19 cellular contexts compared by ENCODE assay signal in genomic region chr3:100030914-100031313, GRCh38.
DNase-seq lines count a peak whose midpoint lies in the region; ATAC-seq and TF ChIP-seq lines count a peak whose summit lies in the region.
"Had no signal": no experiment of that assay in that cellular context is flagged by ENCODE, and none has a peak within 500 bp of the region (broad histone marks: within the 10 kb centered on the region; RNA-seq: fewer than 3 reads in every experiment).

No MANE protein-coding gene starts in this region.

- 0 out of 2 replicates have a peak overlapping the region, but pooled peaks have one; percentile 25 for H3K4me2 ChIP-seq in OCI-LY3 (ENCODE audit: low read length)
- no peak overlapping the region for H3K4me2 ChIP-seq in mesenchymal stem cell (ENCODE audit: low read length, poor library complexity, severe bottlenecking)
- no peak overlapping the region for H3K4me2 ChIP-seq in neural progenitor cell
- H3K4me2 ChIP-seq: KMS-11 had no signal

- H2BK5ac ChIP-seq in mesenchymal stem cell (ENCODE audit: low read depth, low read length, poor library complexity, severe bottlenecking): no peak overlapping the region

- H3F3A ChIP-seq in neural progenitor cell (ENCODE audit: low read depth): no peaks in the 10 kb centered on the region

- TF ChIP-seq CTCF in OCI-LY3 (IDR thresholded peaks at IDR 0.05; ENCODE audit: low read depth, low read length) (no peak), dorsolateral prefrontal cortex (IDR thresholded peaks at IDR 0.05 in 54 of 56, conservative IDR thresholded peaks at IDR 0.05 in 2 of 56; ENCODE audit: low read depth in 1 of 56, partially characterized antibody in 56 of 56) (no peak), neural progenitor cell (IDR thresholded peaks at IDR 0.05) (no peak)

- H3K27me3 Mint-ChIP-seq in activated CD8-positive, alpha-beta memory T cell treated with anti-CD3 and anti-CD28 coated beads, Interleukin-2, amount 10 ng/mL, durations not matched to agents 7 days and 5 days: no peaks in the 10 kb centered on the region
- H3K27me3 Mint-ChIP-seq in neural progenitor cell (ENCODE audit: insufficient read depth, low read depth): peaks cover 2% of the 10 kb centered on the region
- H3K27me3 Mint-ChIP-seq: IgD-negative memory B cell had no signal

- no peaks in the 10 kb centered on the region for H3K9me3 Mint-ChIP-seq in activated CD8-positive, alpha-beta memory T cell treated with anti-CD3 and anti-CD28 coated beads, Interleukin-2, amount 10 ng/mL, durations not matched to agents 7 days and 5 days (ENCODE audit: low read depth)
- no peaks in the 10 kb centered on the region for H3K9me3 Mint-ChIP-seq in neural progenitor cell
- H3K9me3 Mint-ChIP-seq: IgD-negative memory B cell had no signal

- H3K9ac ChIP-seq in OCI-LY3 (ENCODE audit: low read length): no peak overlapping the region
- H3K9ac ChIP-seq in mesenchymal stem cell (ENCODE audit: low read length): no peak overlapping the region
- H3K9ac ChIP-seq in skeletal muscle tissue (ENCODE audit: low read depth in 1 of 3, low read length in 3 of 3): no peak overlapping the region
- no peak overlapping the region for H3K9ac ChIP-seq in neural progenitor cell
- H3K9ac ChIP-seq: KMS-11 had no signal

- ATAC-seq in activated CD8-positive, alpha-beta memory T cell treated with anti-CD3 and anti-CD28 coated beads, Interleukin-2, amount 10 ng/mL, durations not matched to agents 7 days and 5 days: no peak
- ATAC-seq: Panc1 had no signal

- H3K27ac ChIP-seq in OCI-LY3 (ENCODE audit: low read length): no peak overlapping the region
- H3K27ac ChIP-seq in epithelial cell of prostate: peak overlapping the region; percentile 55
- H3K27ac ChIP-seq in mesenchymal stem cell (ENCODE audit: low read length, poor library complexity, severe bottlenecking): no peak overlapping the region
- H3K27ac ChIP-seq in skeletal muscle tissue (ENCODE audit: low read depth, low read length): peak overlapping the region; percentile 3
- no peak overlapping the region for H3K27ac ChIP-seq in dorsolateral prefrontal cortex
- H3K27ac ChIP-seq in neural progenitor cell: no peak overlapping the region
- H3K27ac ChIP-seq: KMS-11, RWPE1 had no signal

- DNase-seq in epithelial cell of prostate (ENCODE audit: low read depth, low spot score) (no peak), mesenchymal stem cell (no peak), dorsolateral prefrontal cortex (no peak), neural progenitor cell (ENCODE audit: low spot score) (no peak)
- no peak for DNase-seq in activated CD8-positive, alpha-beta memory T cell treated with anti-CD3 and anti-CD28 coated beads, Interleukin-2, amount 10 ng/mL, durations not matched to agents 7 days and 5 days
- DNase-seq: Calu3, NCI-H1048, NCI-H1417, NCI-H1694 treated with DMSO at 0.1 percent for 48 hours, NCI-H2081, NCI-H2227 treated with DMSO at 0.1 percent for 48 hours, NCI-H526 treated with DMSO at 0.1 percent for 48 hours, SHP77 treated with DMSO at 0.1 percent for 48 hours had no signal

- H3K4ac ChIP-seq in mesenchymal stem cell (ENCODE audit: low read depth in 1 of 2, low read length in 2 of 2): no peak overlapping the region

- H3K18ac ChIP-seq in mesenchymal stem cell (ENCODE audit: low read depth in 1 of 2, low read length in 2 of 2): no peak overlapping the region

- H3K36me3 ChIP-seq in OCI-LY3 (replicated peaks; ENCODE audit: low read depth, low read length) (no peaks in the 10 kb centered on the region), mesenchymal stem cell (ENCODE audit: control insufficient read depth in 1 of 2, insufficient read depth in 2 of 2, low read depth in 1 of 2, low read length in 2 of 2) (no peaks in the 10 kb centered on the region), skeletal muscle tissue (ENCODE audit: control insufficient read depth in 3 of 3, insufficient read depth in 3 of 3, low read length in 3 of 3) (no peaks in the 10 kb centered on the region), neural progenitor cell (no peaks in the 10 kb centered on the region)

- H3K14ac ChIP-seq in mesenchymal stem cell (ENCODE audit: low read length in 2 of 2): no peak overlapping the region

- H3K4me3 ChIP-seq in OCI-LY3 (ENCODE audit: low read length): no peak overlapping the region
- no peak overlapping the region for H3K4me3 ChIP-seq in mesenchymal stem cell (ENCODE audit: insufficient read depth in 1 of 2, low read depth in 1 of 2, low read length in 2 of 2)
- no peak overlapping the region for H3K4me3 ChIP-seq in skeletal muscle tissue (ENCODE audit: low read length in 3 of 3)
- H3K4me3 ChIP-seq in dorsolateral prefrontal cortex: no peak overlapping the region
- H3K4me3 ChIP-seq in neural progenitor cell: no peak overlapping the region

- H3K36me3 Mint-ChIP-seq in activated CD8-positive, alpha-beta memory T cell treated with anti-CD3 and anti-CD28 coated beads, Interleukin-2, amount 10 ng/mL, durations not matched to agents 7 days and 5 days: peaks cover 4% of the 10 kb centered on the region
- no peaks in the 10 kb centered on the region for H3K36me3 Mint-ChIP-seq in neural progenitor cell

- H4K91ac ChIP-seq in mesenchymal stem cell (ENCODE audit: low read length): no peak overlapping the region

- no peak overlapping the region for H2BK15ac ChIP-seq in mesenchymal stem cell (ENCODE audit: low read depth, poor library complexity, severe bottlenecking)

- H3K79me2 ChIP-seq in OCI-LY3 (ENCODE audit: low read length) (no peaks in the 10 kb centered on the region), neural progenitor cell (ENCODE audit: low read depth) (no peaks in the 10 kb centered on the region)

- no peaks in the 10 kb centered on the region for H3K27me3 ChIP-seq in OCI-LY3 (ENCODE audit: low read depth, low read length)
- no peaks in the 10 kb centered on the region for H3K27me3 ChIP-seq in mesenchymal stem cell (ENCODE audit: control insufficient read depth in 1 of 2, insufficient read depth in 1 of 2, low read length in 2 of 2)
- no peaks in the 10 kb centered on the region for H3K27me3 ChIP-seq in skeletal muscle tissue (ENCODE audit: control insufficient read depth in 3 of 3, insufficient read depth in 3 of 3, low read length in 3 of 3)
- H3K27me3 ChIP-seq in dorsolateral prefrontal cortex: no peaks in the 10 kb centered on the region
- no peaks in the 10 kb centered on the region for H3K27me3 ChIP-seq in neural progenitor cell

- intact Hi-C loops in dorsolateral prefrontal cortex (cut with DNase I): no loop called here

- H3K4me1 Mint-ChIP-seq in activated CD8-positive, alpha-beta memory T cell treated with anti-CD3 and anti-CD28 coated beads, Interleukin-2, amount 10 ng/mL, durations not matched to agents 7 days and 5 days: peaks cover 14% of the 10 kb centered on the region
- H3K4me1 Mint-ChIP-seq in neural progenitor cell: no peaks in the 10 kb centered on the region

- no peak overlapping the region for H4K8ac ChIP-seq in mesenchymal stem cell (ENCODE audit: low read length)

- peak overlapping the region; percentile 63 for H2AK5ac ChIP-seq in mesenchymal stem cell (ENCODE audit: low read length, severe bottlenecking)

- H3K4me1 ChIP-seq in OCI-LY3 (ENCODE audit: low read length) (peaks cover 33% of the 10 kb centered on the region), mesenchymal stem cell (ENCODE audit: control insufficient read depth, insufficient read depth, low read depth, low read length) (no peaks in the 10 kb centered on the region), skeletal muscle tissue (ENCODE audit: control insufficient read depth in 3 of 3, insufficient read depth in 3 of 3, low read length in 3 of 3) (peaks cover 18 to 40% (median 25%) of the 10 kb centered on the region in 3 donors), neural progenitor cell (peaks cover 8% of the 10 kb centered on the region)

- H2BK120ac ChIP-seq in mesenchymal stem cell (ENCODE audit: low read depth, low read length): no peak overlapping the region

- H2AFZ ChIP-seq in OCI-LY3 (ENCODE audit: low read depth, low read length) (no peak overlapping the region), mesenchymal stem cell (ENCODE audit: low read depth, low read length) (no peak overlapping the region), neural progenitor cell (replicated peaks) (no peak overlapping the region)

- H3K9me3 ChIP-seq in OCI-LY3 (ENCODE audit: insufficient read depth, low read length) (no peaks in the 10 kb centered on the region), mesenchymal stem cell (ENCODE audit: control insufficient read depth, low read length) (no peaks in the 10 kb centered on the region), skeletal muscle tissue (ENCODE audit: control insufficient read depth in 3 of 3, low read length in 3 of 3) (no peaks in the 10 kb centered on the region), neural progenitor cell (ENCODE audit: low read depth) (no peaks in the 10 kb centered on the region)

- no peak overlapping the region for H3K23ac ChIP-seq in mesenchymal stem cell (ENCODE audit: low read length in 2 of 2)

- H3K4me3 Mint-ChIP-seq in activated CD8-positive, alpha-beta memory T cell treated with anti-CD3 and anti-CD28 coated beads, Interleukin-2, amount 10 ng/mL, durations not matched to agents 7 days and 5 days: no peak overlapping the region
- no peak overlapping the region for H3K4me3 Mint-ChIP-seq in neural progenitor cell
- H3K4me3 Mint-ChIP-seq: IgD-negative memory B cell had no signal

- no peaks in the 10 kb centered on the region for H4K20me1 ChIP-seq in OCI-LY3 (ENCODE audit: insufficient read depth, low read length)
- no peaks in the 10 kb centered on the region for H4K20me1 ChIP-seq in neural progenitor cell (ENCODE audit: low read depth)

- CTCF ChIA-PET in activated CD8-positive, alpha-beta memory T cell treated with anti-CD3 and anti-CD28 coated beads, Interleukin-2, amount 10 ng/mL, durations not matched to agents 7 days and 5 days (lab: Charles Lee): interaction anchor here (1.6 kb wide), 1 partner anchor 38 kb away, joined by 3 read pairs; no protein-coding TSS in a partner anchor

- H3K27ac Mint-ChIP-seq in activated CD8-positive, alpha-beta memory T cell treated with anti-CD3 and anti-CD28 coated beads, Interleukin-2, amount 10 ng/mL, durations not matched to agents 7 days and 5 days: no peak overlapping the region
- no peak overlapping the region for H3K27ac Mint-ChIP-seq in neural progenitor cell
- H3K27ac Mint-ChIP-seq: IgD-negative memory B cell had no signal

- H3K79me1 ChIP-seq in mesenchymal stem cell (replicated peaks; ENCODE audit: low read length, poor library complexity, severe bottlenecking): peaks cover 1% of the 10 kb centered on the region

- no peak overlapping the region for H2BK12ac ChIP-seq in mesenchymal stem cell (ENCODE audit: low read length in 2 of 2)

Comparison
In these comparisons a context has a peak if more than half of its experiments do, and no peak if none do; other contexts are left out.
1. H3K27ac ChIP-seq: peak in epithelial cell of prostate (single experiment) and skeletal muscle tissue (single experiment); none in OCI-LY3 (single experiment), mesenchymal stem cell (single experiment), dorsolateral prefrontal cortex (0 of 59) and neural progenitor cell (single experiment).